Comparison of ENCODE assay signal across 10 cellular contexts in genomic region chr7:142963993-142964392, GRCh38. TPM values are rescaled to one million over a fixed set of nuclear protein-coding genes. Genes with fewer than 3 reads are reported as not detected.
"Had no signal": no experiment of that assay in that cellular context is flagged by ENCODE, and none has a peak within 500 bp of the region (broad histone marks: within the 10 kb centered on the region; RNA-seq: fewer than 3 reads in every experiment).

No MANE protein-coding gene starts in this region.

- H3K4me2 ChIP-seq: GM23338, KMS-11 had no signal

- DNase-seq: H9, HCEC 1CT, Karpas-422, KBM-7 had no signal

- H3K9me3 Mint-ChIP-seq: GM23338, H9 had no signal

- H3K27ac Mint-ChIP-seq: GM23338, H9 had no signal

- ATAC-seq: GM23338 had no signal

- H2AFZ ChIP-seq: GM23338 had no signal

- FAIRE-seq: H1, H54, HTR-8/SVneo had no signal

- H3K9ac ChIP-seq: KMS-11 had no signal

- H3K27ac ChIP-seq: KMS-11 had no signal

- H3K4me3 Mint-ChIP-seq: GM23338, H9 had no signal

- H3K4me3 ChIP-seq: GM23338 had no signal

RNA-seq across cellular contexts. Expression of gene LLCFC1, which starts 24.7 kb away (rescaled TPM):
- total RNA-seq: GM23338, H1, H9, HT-29 had no signal
- polyA plus RNA-seq: GM23338, H1 had no signal

RNA-seq across cellular contexts. Expression of gene TRPV5, which starts 30.4 kb away (rescaled TPM):
- total RNA-seq: GM23338, H1, H9, HT-29 had no signal
- polyA plus RNA-seq: GM23338 had no signal
